Comparison of ENCODE assay signal across 38 cellular contexts in genomic region chr14:34778744-34779143, GRCh38.
"Had no signal": no experiment of that assay in that cellular context is flagged by ENCODE, and none has a peak within 500 bp of the region (broad histone marks: within the 10 kb centered on the region; RNA-seq: fewer than 3 reads in every experiment).

No MANE protein-coding gene starts in this region.

- H3K4me3 Mint-ChIP-seq: activated CD4-positive, alpha-beta memory T cell treated with anti-CD3 and anti-CD28 coated beads, Interleukin-2, amount 10 ng/mL, durations not matched to agents 7 days and 5 days; activated CD4-positive, alpha-beta T cell treated with anti-CD3 and anti-CD28 coated beads for 36 hours; activated CD4-positive, alpha-beta T cell treated with anti-CD3 and anti-CD28 coated beads, Interleukin-2, amount 10 ng/mL, durations not matched to agents 7 days and 5 days; activated CD8-positive, alpha-beta memory T cell treated with anti-CD3 and anti-CD28 coated beads, Interleukin-2, amount 10 ng/mL, durations not matched to agents 7 days and 5 days; activated CD8-positive, alpha-beta T cell treated with anti-CD3 and anti-CD28 coated beads, Interleukin-2, amount 10 ng/mL, durations not matched to agents 7 days and 5 days; activated naive CD4-positive, alpha-beta T cell treated with anti-CD3 and anti-CD28 coated beads, Interleukin-2, amount 10 ng/mL, durations not matched to agents 7 days and 5 days; activated naive CD4-positive, alpha-beta T cell treated with anti-CD3 and anti-CD28 coated beads, Interleukin-2, amount 50 U/mL, for 24 hours; activated naive CD8-positive, alpha-beta T cell; activated naive CD8-positive, alpha-beta T cell treated with anti-CD3 and anti-CD28 coated beads, Interleukin-2, amount 10 ng/mL, durations not matched to agents 7 days and 5 days; activated naive CD8-positive, alpha-beta T cell treated with anti-CD3 and anti-CD28 coated beads, Interleukin-2, amount 50 U/mL, for 24 hours; activated T-cell treated with anti-CD3 and anti-CD28 coated beads, Interleukin-2, amount 50 U/mL, for 24 hours; brain; central memory CD8-positive, alpha-beta T cell; T-cell; T-helper 2 cell treated with Interferon-gamma antibody and Interleukin-4, amounts not matched to agents 5 μg/mL and 100 μg/mL, for 36 hours had no signal

- H3K9me3 ChIP-seq: ascending aorta had no signal

- H3K27me3 ChIP-seq: ascending aorta, cardiac muscle cell had no signal

- H3K27ac Mint-ChIP-seq: activated CD4-positive, alpha-beta memory T cell treated with anti-CD3 and anti-CD28 coated beads, Interleukin-2, amount 10 ng/mL, durations not matched to agents 7 days and 5 days; activated CD4-positive, alpha-beta T cell treated with anti-CD3 and anti-CD28 coated beads, Interleukin-2, amount 10 ng/mL, durations not matched to agents 7 days and 5 days; activated CD8-positive, alpha-beta memory T cell treated with anti-CD3 and anti-CD28 coated beads, Interleukin-2, amount 10 ng/mL, durations not matched to agents 7 days and 5 days; activated CD8-positive, alpha-beta T cell treated with anti-CD3 and anti-CD28 coated beads, Interleukin-2, amount 10 ng/mL, durations not matched to agents 7 days and 5 days; activated naive CD4-positive, alpha-beta T cell treated with anti-CD3 and anti-CD28 coated beads, Interleukin-2, amount 10 ng/mL, durations not matched to agents 7 days and 5 days; activated naive CD8-positive, alpha-beta T cell; activated naive CD8-positive, alpha-beta T cell treated with anti-CD3 and anti-CD28 coated beads, Interleukin-2, amount 10 ng/mL, durations not matched to agents 7 days and 5 days; activated naive CD8-positive, alpha-beta T cell treated with anti-CD3 and anti-CD28 coated beads, Interleukin-2, amount 50 U/mL, for 24 hours; activated T-helper 2 cell treated with anti-CD3 and anti-CD28 coated beads, Interferon-gamma antibody, Interleukin-2, Interleukin-4, amounts not matched to agents 10 μg/mL and 5 μg/mL and 100 μg/mL, durations not matched to agents 14 hours and 24 hours and 36 hours; brain; T-helper 2 cell treated with Interferon-gamma antibody and Interleukin-4, amounts not matched to agents 5 μg/mL and 100 μg/mL, for 36 hours had no signal

- DNase-seq: activated CD4-positive, alpha-beta memory T cell treated with anti-CD3 and anti-CD28 coated beads, Interleukin-2, amount 10 ng/mL, durations not matched to agents 7 days and 5 days; activated CD4-positive, alpha-beta T cell treated with anti-CD3 and anti-CD28 coated beads for 1 hour; activated CD4-positive, alpha-beta T cell treated with anti-CD3 and anti-CD28 coated beads for 36 hours; activated CD4-positive, alpha-beta T cell treated with anti-CD3 and anti-CD28 coated beads for 48 hours; activated CD4-positive, alpha-beta T cell treated with anti-CD3 and anti-CD28 coated beads, Interleukin-2, amount 10 ng/mL, durations not matched to agents 7 days and 5 days; activated CD4-positive, alpha-beta T cell treated with anti-CD3 and anti-CD28 coated beads, Interleukin-2, amount 50 U/mL, for 48 hours; activated CD4-positive, CD25-positive, alpha-beta regulatory T cell; activated CD8-positive, alpha-beta memory T cell treated with anti-CD3 and anti-CD28 coated beads for 24 hours; activated CD8-positive, alpha-beta memory T cell treated with anti-CD3 and anti-CD28 coated beads, Interleukin-2, amount 10 ng/mL, durations not matched to agents 7 days and 5 days; activated CD8-positive, alpha-beta memory T cell treated with anti-CD3 and anti-CD28 coated beads, Interleukin-2, amount 50 U/mL, for 48 hours; activated CD8-positive, alpha-beta T cell treated with anti-CD3 and anti-CD28 coated beads, Interleukin-2, amount 10 ng/mL, durations not matched to agents 7 days and 5 days; activated effector memory CD4-positive, alpha-beta T cell treated with Interleukin-2 at 50 U/mL for 16 hours; activated gamma-delta T cell; activated naive CD4-positive, alpha-beta T cell treated with anti-CD3 and anti-CD28 coated beads, Interleukin-2, amount 10 ng/mL, durations not matched to agents 7 days and 5 days; activated naive CD4-positive, alpha-beta T cell treated with Interleukin-2 at 50 U/mL for 16 hours; activated naive CD8-positive, alpha-beta T cell treated with anti-CD3 and anti-CD28 coated beads, Interleukin-2, amount 10 ng/mL, durations not matched to agents 7 days and 5 days; activated naive CD8-positive, alpha-beta T cell treated with anti-CD3 and anti-CD28 coated beads, Interleukin-2, amount 50 U/mL, for 24 hours; activated T-cell treated with anti-CD3 and anti-CD28 coated beads, Interleukin-2, amount 50 U/mL, for 24 hours; activated T-cell treated with anti-CD3 and anti-CD28 coated beads, Interleukin-2, amount 50 U/mL, for 48 hours; amygdala; anterior cingulate cortex; caudate nucleus; cerebellar nuclear complex; T-cell; T-helper 2 cell; T-helper 9 cell had no signal

- H3K4me1 Mint-ChIP-seq: activated CD4-positive, alpha-beta T cell treated with anti-CD3 and anti-CD28 coated beads for 36 hours; activated naive CD8-positive, alpha-beta T cell treated with anti-CD3 and anti-CD28 coated beads, Interleukin-2, amount 10 ng/mL, durations not matched to agents 7 days and 5 days; activated naive CD8-positive, alpha-beta T cell treated with anti-CD3 and anti-CD28 coated beads, Interleukin-2, amount 50 U/mL, for 24 hours; brain had no signal

- H3K27ac ChIP-seq: ascending aorta, cardiac muscle cell, VCaP had no signal

- ATAC-seq: activated CD4-positive, alpha-beta T cell treated with anti-CD3 and anti-CD28 coated beads for 36 hours; activated CD4-positive, CD25-positive, alpha-beta regulatory T cell treated with anti-CD3 and anti-CD28 coated beads, Interleukin-2, amount 50 U/mL, for 24 hours; activated CD8-positive, alpha-beta memory T cell treated with anti-CD3 and anti-CD28 coated beads, Interleukin-2, amount 10 ng/mL, durations not matched to agents 7 days and 5 days; activated CD8-positive, alpha-beta T cell treated with anti-CD3 and anti-CD28 coated beads, Interleukin-2, amount 10 ng/mL, durations not matched to agents 7 days and 5 days; activated naive CD8-positive, alpha-beta T cell treated with anti-CD3 and anti-CD28 coated beads, Interleukin-2, amount 50 U/mL, for 24 hours; T-cell had no signal

- H3K27me3 Mint-ChIP-seq: activated CD4-positive, alpha-beta memory T cell treated with anti-CD3 and anti-CD28 coated beads, Interleukin-2, amount 10 ng/mL, durations not matched to agents 7 days and 5 days; activated CD4-positive, alpha-beta T cell treated with anti-CD3 and anti-CD28 coated beads for 36 hours; activated CD4-positive, alpha-beta T cell treated with anti-CD3 and anti-CD28 coated beads, Interleukin-2, amount 10 ng/mL, durations not matched to agents 7 days and 5 days; activated CD8-positive, alpha-beta memory T cell treated with anti-CD3 and anti-CD28 coated beads, Interleukin-2, amount 10 ng/mL, durations not matched to agents 7 days and 5 days; activated naive CD4-positive, alpha-beta T cell treated with anti-CD3 and anti-CD28 coated beads, Interleukin-2, amount 10 ng/mL, durations not matched to agents 7 days and 5 days; activated naive CD4-positive, alpha-beta T cell treated with anti-CD3 and anti-CD28 coated beads, Interleukin-2, amount 50 U/mL, for 24 hours; activated naive CD8-positive, alpha-beta T cell; activated naive CD8-positive, alpha-beta T cell treated with anti-CD3 and anti-CD28 coated beads, Interleukin-2, amount 10 ng/mL, durations not matched to agents 7 days and 5 days; activated naive CD8-positive, alpha-beta T cell treated with anti-CD3 and anti-CD28 coated beads, Interleukin-2, amount 50 U/mL, for 24 hours; activated T-cell treated with anti-CD3 and anti-CD28 coated beads, Interleukin-2, amount 50 U/mL, for 24 hours; brain; central memory CD8-positive, alpha-beta T cell; T-cell had no signal

- H3K4me1 ChIP-seq: ascending aorta had no signal

- H3K9me3 Mint-ChIP-seq: activated CD4-positive, alpha-beta memory T cell treated with anti-CD3 and anti-CD28 coated beads, Interleukin-2, amount 10 ng/mL, durations not matched to agents 7 days and 5 days; activated CD4-positive, alpha-beta T cell treated with anti-CD3 and anti-CD28 coated beads, Interleukin-2, amount 10 ng/mL, durations not matched to agents 7 days and 5 days; activated naive CD4-positive, alpha-beta T cell treated with anti-CD3 and anti-CD28 coated beads, Interleukin-2, amount 10 ng/mL, durations not matched to agents 7 days and 5 days; activated naive CD4-positive, alpha-beta T cell treated with anti-CD3 and anti-CD28 coated beads, Interleukin-2, amount 50 U/mL, for 24 hours; activated naive CD8-positive, alpha-beta T cell treated with anti-CD3 and anti-CD28 coated beads, Interleukin-2, amount 10 ng/mL, durations not matched to agents 7 days and 5 days; activated naive CD8-positive, alpha-beta T cell treated with anti-CD3 and anti-CD28 coated beads, Interleukin-2, amount 50 U/mL, for 24 hours; activated T-cell treated with anti-CD3 and anti-CD28 coated beads, Interleukin-2, amount 50 U/mL, for 24 hours; activated T-helper 2 cell treated with anti-CD3 and anti-CD28 coated beads, Interferon-gamma antibody, Interleukin-2, Interleukin-4, amounts not matched to agents 10 μg/mL and 5 μg/mL and 100 μg/mL, durations not matched to agents 14 hours and 24 hours and 36 hours; brain; central memory CD8-positive, alpha-beta T cell; T-cell; T-helper 2 cell treated with Interferon-gamma antibody and Interleukin-4, amounts not matched to agents 5 μg/mL and 100 μg/mL, for 36 hours had no signal

- FAIRE-seq: bronchial epithelial cell, TTC549 had no signal

- H3K4me3 ChIP-seq: ascending aorta, cardiac muscle cell had no signal
